ENCODE assay signal across 8 cellular contexts in the genomic region with DNA sequence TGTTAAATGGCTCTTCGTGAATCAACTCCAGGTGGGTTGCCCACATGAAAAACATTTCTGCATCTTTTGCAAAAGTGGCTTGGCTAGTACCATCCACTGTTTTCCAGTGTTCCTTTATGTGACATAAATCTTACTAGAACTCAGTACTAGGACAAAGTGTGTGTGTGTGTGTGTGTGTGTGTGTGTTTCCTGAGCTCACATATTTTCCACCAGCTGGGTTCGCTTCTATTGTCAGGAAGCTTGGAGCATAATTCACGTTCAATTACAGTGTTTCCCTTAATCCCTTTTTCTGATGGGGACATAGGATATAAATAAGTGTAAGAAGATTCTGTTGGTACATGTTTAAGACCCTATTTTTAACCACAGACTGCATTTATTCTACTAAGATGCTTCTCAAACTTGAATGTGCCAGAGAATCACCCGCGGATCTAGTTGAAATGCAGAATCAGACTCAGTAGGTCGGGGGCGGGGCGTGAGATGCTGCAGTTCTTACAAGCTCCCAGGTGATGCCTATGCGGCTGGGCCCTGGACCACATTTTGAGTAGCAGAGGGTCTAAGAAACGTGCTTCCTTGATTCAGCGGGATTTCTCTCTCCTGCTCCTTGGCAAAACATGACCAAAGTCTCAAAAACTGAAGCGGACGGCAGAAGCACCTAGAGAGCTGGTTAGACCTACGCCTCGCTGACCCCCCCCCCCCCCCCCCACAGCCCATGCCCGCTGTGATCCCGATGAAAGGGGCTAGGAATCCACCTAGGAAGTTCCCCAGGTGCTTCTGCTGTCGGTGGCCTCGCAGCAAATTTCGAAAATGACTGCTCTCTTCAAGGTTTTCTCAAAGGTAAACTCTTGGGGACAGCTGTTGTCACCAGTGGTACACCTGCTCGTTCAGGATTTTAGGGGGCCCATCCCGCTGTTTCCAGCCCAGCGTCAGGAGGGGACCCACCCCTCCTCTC. TPM values are rescaled to one million over a fixed set of nuclear protein-coding genes. Genes with fewer than 3 reads are reported as not detected.
DNase-seq lines count a peak whose midpoint lies in the region; ATAC-seq and TF ChIP-seq lines count a peak whose summit lies in the region.

No MANE protein-coding gene starts in this region.

- H3F3A ChIP-seq in neural cell (ENCODE audit: insufficient read depth, low read length, poor library complexity, severe bottlenecking) = no peaks in the 10 kb centered on the region

- H3K9me2 ChIP-seq in neural cell (ENCODE audit: insufficient read depth, low read length) = no peaks in the 10 kb centered on the region

- H3K27me3 Mint-ChIP-seq in type B pancreatic cell = peaks cover 2% of the 10 kb centered on the region

- H3K9ac ChIP-seq in neural cell (ENCODE audit: low read length) = peak overlapping the region; percentile 86

- H3K79me2 ChIP-seq in neural cell (replicated peaks; ENCODE audit: insufficient read depth, low read length) = no peaks in the 10 kb centered on the region

- H2AFZ ChIP-seq in neural cell (ENCODE audit: low read depth, low read length) = no peak overlapping the region

- no peaks in the 10 kb centered on the region for H4K20me1 ChIP-seq in neural cell (ENCODE audit: insufficient read depth)

- no peaks in the 10 kb centered on the region for H3K9me3 ChIP-seq in neural cell (ENCODE audit: low read length)

- intact Hi-C loops in Right ventricle myocardium inferior (cut with DNase I) = loop anchor here (10.0 kb wide), 2 partner anchors 123 to 533 kb away; a partner anchor contains a TSS
- intact Hi-C loops in left cardiac atrium (cut with DNase I) = no loop called here

- H3K27me3 ChIP-seq in neural cell (ENCODE audit: insufficient read depth, low read depth, low read length) = no peaks in the 10 kb centered on the region

- H3K4me3 Mint-ChIP-seq in type B pancreatic cell = peak overlapping the region; percentile 88

- H3K36me3 Mint-ChIP-seq in type B pancreatic cell = peaks cover 3% of the 10 kb centered on the region

- no peaks in the 10 kb centered on the region for H3K4me1 Mint-ChIP-seq in type B pancreatic cell (ENCODE audit: unreplicated experiment)

- peak overlapping the region; percentile 66 for H3K4me3 ChIP-seq in epithelial cell of proximal tubule (ENCODE audit: low read depth, low read length)
- H3K4me3 ChIP-seq in neural cell (ENCODE audit: low read length) = peak overlapping the region; percentile 73

- H3K9me3 Mint-ChIP-seq in type B pancreatic cell = no peaks in the 10 kb centered on the region

- TF ChIP-seq EP300 in neural cell (conservative IDR thresholded peaks at IDR 0.05; ENCODE audit: poor library complexity, severe bottlenecking) = no peak

- H3K4me2 ChIP-seq in neural cell (ENCODE audit: low read length) = no peak overlapping the region

- DNase-seq in Right ventricle myocardium inferior (ENCODE audit: missing footprints) (peak; percentile 78), left cardiac atrium (no peak), NCI-H2107 treated with DMSO at 0.1 percent for 48 hours (lab: John Stamatoyannopoulos, UW; ENCODE audit: unreplicated experiment) (peak; percentile 20), activated T-cell treated with anti-CD3 and anti-CD28 coated beads for 24 hours (ENCODE audit: low read depth) (peak; percentile 9), epithelial cell of proximal tubule (ENCODE audit: low read depth) (no peak), type B pancreatic cell (ENCODE audit: extremely low spot score, unreplicated experiment) (no peak)

- no peaks in the 10 kb centered on the region for H3K36me3 ChIP-seq in neural cell (ENCODE audit: insufficient read depth, low read length)

- peak overlapping the region; percentile 56 for H3K27ac Mint-ChIP-seq in type B pancreatic cell

- peak overlapping the region; percentile 77 for H3K27ac ChIP-seq in neural cell (ENCODE audit: low read length)

- TF ChIP-seq RAD21 in neural cell (conservative IDR thresholded peaks at IDR 0.05) = no peak

- no peak for ATAC-seq in Right ventricle myocardium inferior
- no peak for ATAC-seq in left cardiac atrium
- no peak for ATAC-seq in HG02798 (IDR thresholded peaks at IDR 0.05; ENCODE audit: poor library complexity, unreplicated experiment)

- TF ChIP-seq CTCF in epithelial cell of proximal tubule (conservative IDR thresholded peaks at IDR 0.05; ENCODE audit: low read depth, low read length) (no peak), neural cell (IDR thresholded peaks at IDR 0.05; ENCODE audit: poor library complexity, severe bottlenecking) (no peak), type B pancreatic cell (conservative IDR thresholded peaks at IDR 0.05) (no peak)

TF ChIP-seq in neural cell, 6 proteins besides CTCF, POLR2A, EP300 and RAD21:
- TF ChIP-seq, protein P1, sequence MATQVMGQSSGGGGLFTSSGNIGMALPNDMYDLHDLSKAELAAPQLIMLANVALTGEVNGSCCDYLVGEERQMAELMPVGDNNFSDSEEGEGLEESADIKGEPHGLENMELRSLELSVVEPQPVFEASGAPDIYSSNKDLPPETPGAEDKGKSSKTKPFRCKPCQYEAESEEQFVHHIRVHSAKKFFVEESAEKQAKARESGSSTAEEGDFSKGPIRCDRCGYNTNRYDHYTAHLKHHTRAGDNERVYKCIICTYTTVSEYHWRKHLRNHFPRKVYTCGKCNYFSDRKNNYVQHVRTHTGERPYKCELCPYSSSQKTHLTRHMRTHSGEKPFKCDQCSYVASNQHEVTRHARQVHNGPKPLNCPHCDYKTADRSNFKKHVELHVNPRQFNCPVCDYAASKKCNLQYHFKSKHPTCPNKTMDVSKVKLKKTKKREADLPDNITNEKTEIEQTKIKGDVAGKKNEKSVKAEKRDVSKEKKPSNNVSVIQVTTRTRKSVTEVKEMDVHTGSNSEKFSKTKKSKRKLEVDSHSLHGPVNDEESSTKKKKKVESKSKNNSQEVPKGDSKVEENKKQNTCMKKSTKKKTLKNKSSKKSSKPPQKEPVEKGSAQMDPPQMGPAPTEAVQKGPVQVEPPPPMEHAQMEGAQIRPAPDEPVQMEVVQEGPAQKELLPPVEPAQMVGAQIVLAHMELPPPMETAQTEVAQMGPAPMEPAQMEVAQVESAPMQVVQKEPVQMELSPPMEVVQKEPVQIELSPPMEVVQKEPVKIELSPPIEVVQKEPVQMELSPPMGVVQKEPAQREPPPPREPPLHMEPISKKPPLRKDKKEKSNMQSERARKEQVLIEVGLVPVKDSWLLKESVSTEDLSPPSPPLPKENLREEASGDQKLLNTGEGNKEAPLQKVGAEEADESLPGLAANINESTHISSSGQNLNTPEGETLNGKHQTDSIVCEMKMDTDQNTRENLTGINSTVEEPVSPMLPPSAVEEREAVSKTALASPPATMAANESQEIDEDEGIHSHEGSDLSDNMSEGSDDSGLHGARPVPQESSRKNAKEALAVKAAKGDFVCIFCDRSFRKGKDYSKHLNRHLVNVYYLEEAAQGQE (IDR thresholded peaks at IDR 0.05; ENCODE audit: borderline replicate concordance) = peak; percentile 17
- TF ChIP-seq POLR2AphosphoS5 (IDR thresholded peaks at IDR 0.05) (peak; percentile 47), EZH2 (IDR thresholded peaks at IDR 0.05; ENCODE audit: borderline replicate concordance, insufficient read depth, low read length, poor library complexity, severe bottlenecking) (no peak), TAF1 (IDR thresholded peaks at IDR 0.05; ENCODE audit: low read depth) (no peak)

RNA-seq across cellular contexts. Expression of a gene that starts 0.8 kb away (rescaled TPM):
- total RNA-seq in Right ventricle myocardium inferior (81.4 TPM), left cardiac atrium (10 to 100 TPM; 61.0 to 62.6 TPM), epithelial cell of proximal tubule (27.6 and 32.5 TPM in 2 replicates), type B pancreatic cell (ENCODE audit: low replicate concordance) (20.7 and 35.1 TPM in 2 replicates)
- polyA plus RNA-seq in neural cell = 61.0 and 74.4 TPM in 2 replicates
- polyA minus RNA-seq in neural cell = 87.6 and 92.5 TPM in 2 replicates

Comparison
In these comparisons a context has a peak if more than half of its experiments do, and no peak if none do; other contexts are left out.
1. DNase-seq: peak in Right ventricle myocardium inferior (single experiment), NCI-H2107 treated with DMSO at 0.1 percent for 48 hours (single experiment) and activated T-cell treated with anti-CD3 and anti-CD28 coated beads for 24 hours (single experiment); none in left cardiac atrium (single experiment), epithelial cell of proximal tubule (single experiment) and type B pancreatic cell (single experiment).